8 cellular contexts compared by ENCODE assay signal in genomic region chr5:1174122-1174936, GRCh38. TPM values are rescaled to one million over a fixed set of nuclear protein-coding genes. Genes with fewer than 3 reads are reported as not detected.
DNase-seq lines count a peak whose midpoint lies in the region; ATAC-seq and TF ChIP-seq lines count a peak whose summit lies in the region.

No MANE protein-coding gene starts in this region.

- H4K20me1 ChIP-seq in OCI-LY3 (ENCODE audit: insufficient read depth, low read length): no peaks in the 10 kb centered on the region

- no peak overlapping the region for H3K9ac ChIP-seq in OCI-LY3 (ENCODE audit: low read length)

- no peaks in the 10 kb centered on the region for H3K9me3 ChIP-seq in OCI-LY3 (ENCODE audit: insufficient read depth, low read length)

- no peak overlapping the region for H2AFZ ChIP-seq in OCI-LY3 (ENCODE audit: low read depth, low read length)

- no peaks in the 10 kb centered on the region for H3K79me2 ChIP-seq in OCI-LY3 (ENCODE audit: low read length)

- H3K4me3 Mint-ChIP-seq in progenitor cell of endocrine pancreas (ENCODE audit: low read depth): no peak overlapping the region

- TF ChIP-seq CTCF in OCI-LY3 (IDR thresholded peaks at IDR 0.05; ENCODE audit: low read depth, low read length) (peak; percentile 64), progenitor cell of endocrine pancreas (IDR thresholded peaks at IDR 0.05; ENCODE audit: unreplicated experiment) (peak; percentile 64)

- H3K4me3 ChIP-seq in H7 (ENCODE audit: insufficient read depth, low read depth, low read length) (no peak overlapping the region), OCI-LY3 (ENCODE audit: low read length) (no peak overlapping the region)

- H3K36me3 Mint-ChIP-seq in progenitor cell of endocrine pancreas (ENCODE audit: insufficient read depth): no peaks in the 10 kb centered on the region

- no peak overlapping the region for H3K27ac ChIP-seq in OCI-LY3 (ENCODE audit: low read length)

- H3K4me2 ChIP-seq in OCI-LY3 (ENCODE audit: low read length): no peak overlapping the region

- H3K4me1 ChIP-seq in OCI-LY3 (ENCODE audit: low read length): no peaks in the 10 kb centered on the region

- ATAC-seq in HG03521 (IDR thresholded peaks at IDR 0.05; ENCODE audit: unreplicated experiment): no peak
- ATAC-seq in HG03139 (IDR thresholded peaks at IDR 0.05; ENCODE audit: unreplicated experiment): no peak

- no peaks in the 10 kb centered on the region for H3K9me3 Mint-ChIP-seq in progenitor cell of endocrine pancreas (ENCODE audit: low read depth)

- DNase-seq in AG08396 (ENCODE audit: low spot score): peak; percentile 83
- DNase-seq in H7: peak; percentile 89
- DNase-seq in activated naive CD4-positive, alpha-beta T cell treated with Interleukin-2 at 50 U/mL for 16 hours: peak; percentile 40
- peak in 39 of 42 donors; percentile 8 to 86 (median 58) for DNase-seq in head of caudate nucleus
- peak; percentile 39 for DNase-seq in progenitor cell of endocrine pancreas (ENCODE audit: low spot score, unreplicated experiment)

- H3K27me3 ChIP-seq in H7 (ENCODE audit: control insufficient read depth, insufficient read depth, low read length) (no peaks in the 10 kb centered on the region), OCI-LY3 (ENCODE audit: low read depth, low read length) (no peaks in the 10 kb centered on the region)

- no peaks in the 10 kb centered on the region for H3K27me3 Mint-ChIP-seq in progenitor cell of endocrine pancreas

- intact Hi-C loops in head of caudate nucleus (cut with DNase I): no loop called here

- H3K36me3 ChIP-seq in H7 (replicated peaks; ENCODE audit: control insufficient read depth, insufficient read depth, low read length) (no peaks in the 10 kb centered on the region), OCI-LY3 (replicated peaks; ENCODE audit: low read depth, low read length) (no peaks in the 10 kb centered on the region)

- H3K27ac Mint-ChIP-seq in progenitor cell of endocrine pancreas: no peak overlapping the region

- H3K4me1 Mint-ChIP-seq in progenitor cell of endocrine pancreas (ENCODE audit: low read depth): no peaks in the 10 kb centered on the region

RNA-seq across cellular contexts. Expression of gene SLC6A19, which starts 27.1 kb away (rescaled TPM):
- total RNA-seq in H7 (2014; rRNA removed; shearing (Covaris generic)): 0.04 and 0.07 TPM in 2 replicates
- 2.2 and 2.6 TPM in 2 replicates for total RNA-seq in progenitor cell of endocrine pancreas

RNA-seq across cellular contexts. Expression of gene SLC6A18, which starts 50.9 kb away (rescaled TPM):
- not detected in 2 replicates for total RNA-seq in H7 (2014; rRNA removed; shearing (Covaris generic))
- total RNA-seq in progenitor cell of endocrine pancreas: not detected in 2 replicates

Comparison
In these comparisons a context has a peak if more than half of its experiments do, and no peak if none do; other contexts are left out.
1. DNase-seq: peak in every context shown above with its lines; median percentile 89 in H7; 83 in AG08396; 58 in head of caudate nucleus; 40 in activated naive CD4-positive, alpha-beta T cell treated with Interleukin-2 at 50 U/mL for 16 hours; 39 in progenitor cell of endocrine pancreas.